ENCODE assay signal across 19 cellular contexts in the genomic region with DNA sequence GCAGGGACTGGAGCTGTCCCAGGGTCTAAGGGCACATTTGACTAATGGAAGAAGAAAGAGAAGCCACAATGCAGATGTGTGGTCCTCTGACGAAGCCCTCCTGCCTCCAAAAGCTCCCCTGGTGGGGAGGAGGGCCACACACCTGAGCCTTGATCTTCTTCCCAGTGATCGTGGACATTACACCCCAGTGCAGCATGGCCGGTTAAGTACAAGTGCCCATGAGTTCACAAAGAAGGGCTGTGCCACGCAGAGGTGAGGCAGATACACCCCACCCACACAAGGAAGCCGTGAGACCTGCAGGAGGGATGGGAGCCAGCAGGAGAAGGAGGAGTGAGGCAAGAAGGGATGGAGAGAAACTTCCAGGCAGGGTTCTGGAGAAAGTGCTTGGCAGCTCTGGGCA.
A peak's percentile ranks its signal among the peaks of the same experiment; 100 is the strongest.
DNase-seq lines count a peak whose midpoint lies in the region; ATAC-seq, FAIRE-seq and TF ChIP-seq lines count a peak whose summit lies in the region.
"Had no signal": no experiment of that assay in that cellular context is flagged by ENCODE, and none has a peak within 500 bp of the region (broad histone marks: within the 10 kb centered on the region; RNA-seq: fewer than 3 reads in every experiment).

No MANE protein-coding gene starts in this region.

- H3K4me1 Mint-ChIP-seq in natural killer cell treated with Interleukin-12 subunit alpha and Interleukin-12 subunit beta and Interleukin-15 and Interleukin-18, amount 100 ng/mL, for 72 hours (ENCODE audit: low read depth in 2 of 2), result no peaks in the 10 kb centered on the region
- H3K4me1 Mint-ChIP-seq in natural killer cell (no peaks in the 10 kb centered on the region), osteocyte (ENCODE audit: unreplicated experiment) (no peaks in the 10 kb centered on the region)
- H3K4me1 Mint-ChIP-seq: B cell; CD4-positive, alpha-beta memory T cell had no signal

- DNase-seq in natural killer cell treated with Interleukin-12 subunit alpha and Interleukin-12 subunit beta and Interleukin-15 and Interleukin-18, amount 100 ng/mL, for 72 hours (ENCODE audit: low spot score), result peak; percentile 26
- DNase-seq in natural killer cell, result no peak
- peak; percentile 21 for DNase-seq in ecto neural progenitor cell (ENCODE audit: low spot score)
- peak; percentile 66 for DNase-seq in osteocyte (ENCODE audit: extremely low spot score, unreplicated experiment)
- no peak for DNase-seq in LoVo (ENCODE audit: low spot score)
- no peak for DNase-seq in urothelium cell line (ENCODE audit: low spot score)
- DNase-seq: CD4-positive, alpha-beta memory T cell; Karpas-422; NCI-H1105 treated with DMSO at 0.1 percent for 48 hours; NCI-H187; NCI-H2171; NCI-H510A; NCI-H82 had no signal

- H3K9me3 Mint-ChIP-seq in natural killer cell treated with Interleukin-12 subunit alpha and Interleukin-12 subunit beta and Interleukin-15 and Interleukin-18, amount 100 ng/mL, for 72 hours, result peaks cover under 1% of the 10 kb centered on the region
- no peaks in the 10 kb centered on the region for H3K9me3 Mint-ChIP-seq in natural killer cell
- H3K9me3 Mint-ChIP-seq in osteocyte (ENCODE audit: unreplicated experiment), result peaks cover 8% of the 10 kb centered on the region

- H3K27ac Mint-ChIP-seq in natural killer cell treated with Interleukin-12 subunit alpha and Interleukin-12 subunit beta and Interleukin-15 and Interleukin-18, amount 100 ng/mL, for 72 hours, result no peak overlapping the region
- H3K27ac Mint-ChIP-seq in natural killer cell (no peak overlapping the region), osteocyte (ENCODE audit: unreplicated experiment) (no peak overlapping the region)
- H3K27ac Mint-ChIP-seq: B cell; CD4-positive, alpha-beta memory T cell had no signal

- peaks cover 32 to 66% of the 10 kb centered on the region in 2 donors for H3K27me3 Mint-ChIP-seq in natural killer cell treated with Interleukin-12 subunit alpha and Interleukin-12 subunit beta and Interleukin-15 and Interleukin-18, amount 100 ng/mL, for 72 hours
- peaks cover 26 to 46% of the 10 kb centered on the region in 2 donors for H3K27me3 Mint-ChIP-seq in natural killer cell (ENCODE audit: low read depth in 2 of 2)
- H3K27me3 Mint-ChIP-seq in osteocyte (ENCODE audit: unreplicated experiment), result peaks cover 47% of the 10 kb centered on the region

- intact Hi-C loops in natural killer cell (cut with micrococcal nuclease), result no loop called here

- no peak for ATAC-seq in natural killer cell treated with Interleukin-12 subunit alpha and Interleukin-12 subunit beta and Interleukin-15 and Interleukin-18, amount 100 ng/mL, for 72 hours
- ATAC-seq in natural killer cell (no peak), GM18511 (IDR thresholded peaks at IDR 0.05; ENCODE audit: unreplicated experiment) (no peak), HG03175 (IDR thresholded peaks at IDR 0.05; ENCODE audit: unreplicated experiment) (no peak)
- ATAC-seq: HepG2, Panc1, Right ventricle myocardium inferior had no signal

- H3K4me3 Mint-ChIP-seq in natural killer cell treated with Interleukin-12 subunit alpha and Interleukin-12 subunit beta and Interleukin-15 and Interleukin-18, amount 100 ng/mL, for 72 hours, result no peak overlapping the region
- no peak overlapping the region for H3K4me3 Mint-ChIP-seq in natural killer cell
- no peak overlapping the region for H3K4me3 Mint-ChIP-seq in osteocyte (ENCODE audit: unreplicated experiment)
- H3K4me3 Mint-ChIP-seq: B cell; CD4-positive, alpha-beta memory T cell had no signal

- H3K36me3 Mint-ChIP-seq in natural killer cell treated with Interleukin-12 subunit alpha and Interleukin-12 subunit beta and Interleukin-15 and Interleukin-18, amount 100 ng/mL, for 72 hours, result no peaks in the 10 kb centered on the region
- H3K36me3 Mint-ChIP-seq in natural killer cell (no peaks in the 10 kb centered on the region), osteocyte (ENCODE audit: unreplicated experiment) (no peaks in the 10 kb centered on the region)
- H3K36me3 Mint-ChIP-seq: CD4-positive, alpha-beta memory T cell had no signal

- no peak for TF ChIP-seq CTCF in natural killer cell (IDR thresholded peaks at IDR 0.05)
- TF ChIP-seq CTCF in osteocyte (IDR thresholded peaks at IDR 0.05), result no peak

- no peak for FAIRE-seq in urothelium cell line (lab: Jason Lieb, UNC)
- FAIRE-seq: HepG2 had no signal

Comparison
In these comparisons a context has a peak if more than half of its experiments do, and no peak if none do; other contexts are left out.
1. DNase-seq: peak in natural killer cell treated with Interleukin-12 subunit alpha and Interleukin-12 subunit beta and Interleukin-15 and Interleukin-18, amount 100 ng/mL, for 72 hours (single experiment), ecto neural progenitor cell (single experiment) and osteocyte (single experiment); none in natural killer cell (single experiment), LoVo (single experiment) and urothelium cell line (single experiment).